17 cellular contexts compared by ENCODE assay signal in the genomic region with DNA sequence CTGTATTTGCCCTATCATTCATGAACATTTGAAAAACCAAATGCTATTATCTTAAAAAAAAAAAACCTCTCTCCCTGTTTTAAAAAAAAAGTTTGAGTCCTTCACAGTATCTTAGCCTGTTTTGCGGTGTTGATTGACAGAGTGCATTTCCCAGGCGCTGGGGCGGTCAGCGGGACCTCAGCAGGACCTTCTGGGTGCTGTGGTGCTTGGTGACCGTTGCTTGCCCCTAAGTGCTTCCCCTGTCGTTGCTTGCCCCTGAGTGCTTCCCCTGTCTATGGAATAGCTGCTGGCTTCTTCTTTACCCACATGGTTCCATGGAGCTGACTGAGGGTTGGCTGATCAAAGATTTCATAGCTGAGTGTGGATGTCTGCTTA. TPM values are rescaled to one million over a fixed set of nuclear protein-coding genes. Genes with fewer than 3 reads are reported as not detected.
"Had no signal": no experiment of that assay in that cellular context is flagged by ENCODE, and none has a peak within 500 bp of the region (broad histone marks: within the 10 kb centered on the region; RNA-seq: fewer than 3 reads in every experiment).

No MANE protein-coding gene starts in this region.

- H3K27ac Mint-ChIP-seq: activated naive CD4-positive, alpha-beta T cell treated with anti-CD3 and anti-CD28 coated beads for 36 hours; mesothelial cell of epicardium had no signal

- H3K4me1 Mint-ChIP-seq: mesothelial cell of epicardium had no signal

- H3K27ac ChIP-seq: epithelial cell of prostate, gastroesophageal sphincter, ovary, sigmoid colon, VCaP had no signal

- H3K4me3 ChIP-seq: gastroesophageal sphincter, heart right ventricle, lung, ovary, sigmoid colon had no signal

- ATAC-seq: gastroesophageal sphincter, left cardiac atrium had no signal

- FAIRE-seq: astrocyte had no signal

- H3K36me3 ChIP-seq: gastroesophageal sphincter, heart right ventricle, ovary, sigmoid colon had no signal

- H3K36me3 Mint-ChIP-seq: mesothelial cell of epicardium had no signal

- H3K27me3 ChIP-seq: gastroesophageal sphincter, ovary had no signal

- H3K4me1 ChIP-seq: gastroesophageal sphincter, sigmoid colon had no signal

- DNase-seq: activated CD4-positive, alpha-beta T cell treated with anti-CD3 and anti-CD28 coated beads for 1 hour; activated CD4-positive, alpha-beta T cell treated with anti-CD3 and anti-CD28 coated beads, Interleukin-2, amount 50 U/mL, for 4 hours; activated naive CD4-positive, alpha-beta T cell treated with anti-CD3 and anti-CD28 coated beads for 36 hours; activated T-cell treated with anti-CD3 and anti-CD28 coated beads for 4 hours; heart right ventricle; left cardiac atrium; ovary; sigmoid colon; stimulated activated CD4-positive, alpha-beta T cell treated with anti-CD3 and anti-CD28 coated beads, Interleukin-1b, Interleukin-23, amount 100 ng/mL, for 48 hours had no signal

- H3K9me3 Mint-ChIP-seq: activated naive CD4-positive, alpha-beta T cell treated with anti-CD3 and anti-CD28 coated beads for 36 hours; mesothelial cell of epicardium had no signal

- H3K9me3 ChIP-seq: gastroesophageal sphincter, heart right ventricle, ovary, sigmoid colon had no signal

- H3K4me3 Mint-ChIP-seq: activated naive CD4-positive, alpha-beta T cell treated with anti-CD3 and anti-CD28 coated beads for 36 hours; mesothelial cell of epicardium had no signal

RNA-seq across cellular contexts. Expression of a gene that starts 12.1 kb away (rescaled TPM):
- total RNA-seq: activated naive CD4-positive, alpha-beta T cell treated with anti-CD3 and anti-CD28 coated beads for 36 hours; chondrocyte; myocyte had no signal
